In genomic region chr15:59294961-59295741, GRCh38 we compare ENCODE assay signal across 9 cellular contexts.
A peak's percentile ranks its signal among the peaks of the same experiment; 100 is the strongest.
DNase-seq lines count a peak whose midpoint lies in the region; ATAC-seq and TF ChIP-seq lines count a peak whose summit lies in the region.
"Had no signal": no experiment of that assay in that cellular context is flagged by ENCODE, and none has a peak within 500 bp of the region (broad histone marks: within the 10 kb centered on the region; RNA-seq: fewer than 3 reads in every experiment).

No MANE protein-coding gene starts in this region.

- peaks cover 0 to 4% of the 10 kb centered on the region in 2 donors for H3K27me3 Mint-ChIP-seq in CD8-positive, alpha-beta memory T cell
- H3K27me3 Mint-ChIP-seq in T-helper 17 cell: no peaks in the 10 kb centered on the region

- no peaks in the 10 kb centered on the region for H3K36me3 ChIP-seq in CD8-positive, alpha-beta memory T cell (ENCODE audit: insufficient read depth, low read length)

- H3K9me3 ChIP-seq in CD8-positive, alpha-beta memory T cell (ENCODE audit: low read length): no peaks in the 10 kb centered on the region
- no peaks in the 10 kb centered on the region for H3K9me3 ChIP-seq in T-helper 17 cell (ENCODE audit: control insufficient read depth, low read length, poor library complexity, severe bottlenecking)

- POLR2A ChIA-PET in CD8-positive, alpha-beta memory T cell (lab: Charles Lee): no interaction called here

- no peak for ATAC-seq in T-helper 17 cell

- no peaks in the 10 kb centered on the region for H3K27me3 ChIP-seq in CD8-positive, alpha-beta memory T cell (ENCODE audit: insufficient read depth, low read length, poor library complexity, severe bottlenecking)

- H3K27ac ChIP-seq in epithelial cell of prostate: peak overlapping the region; percentile 95
- no peak overlapping the region for H3K27ac ChIP-seq in CD8-positive, alpha-beta memory T cell (ENCODE audit: low read depth, low read length)
- H3K27ac ChIP-seq: SK-N-MC had no signal

- peaks cover 7% of the 10 kb centered on the region for H3K4me1 ChIP-seq in CD8-positive, alpha-beta memory T cell (ENCODE audit: insufficient read depth, low read length)

- H3K4me3 ChIP-seq in CD8-positive, alpha-beta memory T cell (ENCODE audit: low read length): no peak overlapping the region
- H3K4me3 ChIP-seq: SK-N-MC had no signal

- H3K4me1 Mint-ChIP-seq in CD8-positive, alpha-beta memory T cell: peaks cover 11 to 24% (median 24%) of the 10 kb centered on the region in 3 donors
- peaks cover 15% of the 10 kb centered on the region for H3K4me1 Mint-ChIP-seq in T-helper 17 cell

- no peaks in the 10 kb centered on the region for H3K9me3 Mint-ChIP-seq in CD8-positive, alpha-beta memory T cell

- DNase-seq in AG09319 (ENCODE audit: extremely low read depth, low read depth) (peak; percentile 69), NCI-H69 (lab: John Stamatoyannopoulos, UW) (peak; percentile 97), epithelial cell of prostate (ENCODE audit: low read depth, low spot score) (peak; percentile 69), non-pigmented ciliary epithelial cell (ENCODE audit: low read depth) (peak; percentile 91), T-helper 17 cell (no peak)
- no peak for DNase-seq in CD8-positive, alpha-beta memory T cell
- DNase-seq in activated CD4-positive, CD25-positive, alpha-beta regulatory T cell treated with anti-CD3 and anti-CD28 coated beads, Interleukin-2, amount 50 U/mL, for 72 hours: no peak
- no peak for DNase-seq in activated T-cell treated with anti-CD3 and anti-CD28 coated beads, Interleukin-2, amount 50 U/mL, for 48 hours

- CTCF ChIA-PET in CD8-positive, alpha-beta memory T cell (lab: Charles Lee): no interaction called here

- no peak overlapping the region for H3K4me3 Mint-ChIP-seq in CD8-positive, alpha-beta memory T cell
- H3K4me3 Mint-ChIP-seq in T-helper 17 cell: no peak overlapping the region

- no peak for TF ChIP-seq CTCF in AG09319 (IDR thresholded peaks at IDR 0.05; ENCODE audit: low read depth, low read length)

- H3K27ac Mint-ChIP-seq in CD8-positive, alpha-beta memory T cell: peak overlapping the region in 1 of 8 donors; percentile 6
- no peak overlapping the region for H3K27ac Mint-ChIP-seq in T-helper 17 cell

- peaks cover 0 to 2% (median 0%) of the 10 kb centered on the region in 3 donors for H3K36me3 Mint-ChIP-seq in CD8-positive, alpha-beta memory T cell
- H3K36me3 Mint-ChIP-seq in T-helper 17 cell (ENCODE audit: low read depth): no peaks in the 10 kb centered on the region

Comparison
In these comparisons a context has a peak if more than half of its experiments do, and no peak if none do; other contexts are left out.
1. DNase-seq: peak in AG09319 (single experiment), NCI-H69 (single experiment), epithelial cell of prostate (single experiment) and non-pigmented ciliary epithelial cell (single experiment); none in CD8-positive, alpha-beta memory T cell (0 of 5), activated CD4-positive, CD25-positive, alpha-beta regulatory T cell treated with anti-CD3 and anti-CD28 coated beads, Interleukin-2, amount 50 U/mL, for 72 hours (single experiment), T-helper 17 cell (0 of 3) and activated T-cell treated with anti-CD3 and anti-CD28 coated beads, Interleukin-2, amount 50 U/mL, for 48 hours (0 of 2).